21 cellular contexts compared by ENCODE assay signal in the genomic region with DNA sequence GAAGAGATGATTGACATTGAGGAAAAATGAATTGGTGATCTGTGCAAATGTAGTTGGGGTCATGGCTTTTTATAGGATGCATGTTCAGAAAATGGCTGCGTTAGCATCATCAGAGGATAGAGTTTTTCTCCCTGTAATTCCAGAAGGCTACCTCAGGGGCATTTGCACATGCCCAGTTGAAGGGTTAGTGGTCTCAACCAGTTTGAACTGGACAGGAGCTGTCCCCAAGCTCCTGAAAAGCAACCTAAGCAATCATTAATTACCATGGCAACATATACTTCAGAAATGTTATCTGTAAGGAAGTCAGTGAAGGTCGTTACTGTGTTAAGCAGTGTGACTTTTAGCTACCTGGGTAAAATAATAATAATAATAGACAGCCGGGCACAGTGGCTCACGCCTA. TPM values are rescaled to one million over a fixed set of nuclear protein-coding genes. Genes with fewer than 3 reads are reported as not detected.
DNase-seq lines count a peak whose midpoint lies in the region; ATAC-seq and TF ChIP-seq lines count a peak whose summit lies in the region.
"Had no signal": no experiment of that assay in that cellular context is flagged by ENCODE, and none has a peak within 500 bp of the region (broad histone marks: within the 10 kb centered on the region; RNA-seq: fewer than 3 reads in every experiment).

No MANE protein-coding gene starts in this region.

- H3K27ac Mint-ChIP-seq in neural progenitor cell, result peak overlapping the region; percentile 73
- H3K27ac Mint-ChIP-seq: CD4-positive, alpha-beta T cell had no signal

- peaks cover 34% of the 10 kb centered on the region for H3K9me3 Mint-ChIP-seq in neural progenitor cell

- no peaks in the 10 kb centered on the region for H3K4me1 Mint-ChIP-seq in neural progenitor cell

- no peaks in the 10 kb centered on the region for H3K79me2 ChIP-seq in hepatocyte
- H3K79me2 ChIP-seq in neural progenitor cell (ENCODE audit: low read depth), result no peaks in the 10 kb centered on the region

- H4K20me1 ChIP-seq in hepatocyte (ENCODE audit: insufficient read depth, poor library complexity, severe bottlenecking), result no peaks in the 10 kb centered on the region
- no peaks in the 10 kb centered on the region for H4K20me1 ChIP-seq in neural progenitor cell (ENCODE audit: low read depth)
- H4K20me1 ChIP-seq: BLaER1 had no signal

- H3K4me3 Mint-ChIP-seq in neural progenitor cell, result no peak overlapping the region
- H3K4me3 Mint-ChIP-seq: CD4-positive, alpha-beta T cell had no signal

- H3K4me1 ChIP-seq in hepatocyte (ENCODE audit: insufficient read depth) (no peaks in the 10 kb centered on the region), neural progenitor cell (no peaks in the 10 kb centered on the region), body of pancreas (no peaks in the 10 kb centered on the region), SJCRH30 (no peaks in the 10 kb centered on the region)
- H3K4me1 ChIP-seq: HAP-1 had no signal

- TF ChIP-seq CTCF in hepatocyte (IDR thresholded peaks at IDR 0.05; ENCODE audit: poor library complexity), result no peak
- TF ChIP-seq CTCF in neural progenitor cell (IDR thresholded peaks at IDR 0.05), result no peak
- TF ChIP-seq CTCF in body of pancreas (IDR thresholded peaks at IDR 0.05), result no peak

- no peak for ATAC-seq in body of pancreas

- H3K27ac ChIP-seq in hepatocyte (no peak overlapping the region), neural progenitor cell (no peak overlapping the region), body of pancreas (no peak overlapping the region), SJCRH30 (no peak overlapping the region)
- H3K27ac ChIP-seq: 22Rv1, BLaER1 had no signal

- H3K27me3 ChIP-seq in hepatocyte (no peaks in the 10 kb centered on the region), neural progenitor cell (no peaks in the 10 kb centered on the region), body of pancreas (no peaks in the 10 kb centered on the region), SJCRH30 (no peaks in the 10 kb centered on the region)
- H3K27me3 ChIP-seq: BLaER1 had no signal

- 78% methylated on average over 4 of the region's 4 CpGs for WGBS in hepatocyte (ENCODE audit: low lambda C conversion rate, missing lambda C conversion rate)
- WGBS in body of pancreas, 2 donors, result 72 to 87% methylated on average over 3 to 4 of the region's 4 CpGs

- no peaks in the 10 kb centered on the region for H3F3A ChIP-seq in neural progenitor cell (ENCODE audit: low read depth)

- H2AFZ ChIP-seq in hepatocyte (no peak overlapping the region), neural progenitor cell (replicated peaks) (no peak overlapping the region)

- intact Hi-C loops in body of pancreas (cut with DNase I), result no loop called here

- peaks cover 2% of the 10 kb centered on the region for H3K27me3 Mint-ChIP-seq in neural progenitor cell (ENCODE audit: insufficient read depth, low read depth)

- DNase-seq in DMS53 (lab: John Stamatoyannopoulos, UW) (peak; percentile 1), DMS53 treated with DMSO at 0.1 percent for 48 hours (lab: John Stamatoyannopoulos, UW; ENCODE audit: unreplicated experiment) (no peak), HT1080 (ENCODE audit: low read depth) (peak; percentile 7), hepatocyte (ENCODE audit: low spot score) (peak; percentile 10), neural progenitor cell (ENCODE audit: low spot score) (no peak), body of pancreas (no peak), SJCRH30 (no peak), amygdala (lab: John Stamatoyannopoulos, UW) (no peak)
- DNase-seq: ACHN; CD4-positive, alpha-beta T cell; COR-L47; DND-41; IMR-90; NCI-H187; NCI-H226; NCI-H510A treated with DMSO at 0.1 percent for 48 hours; NCI-H82; Right ventricle myocardium superior had no signal

- no peak overlapping the region for H3K9ac ChIP-seq in neural progenitor cell
- H3K9ac ChIP-seq: BLaER1 had no signal

- H3K36me3 ChIP-seq in hepatocyte (replicated peaks; ENCODE audit: insufficient read depth, low read depth) (no peaks in the 10 kb centered on the region), neural progenitor cell (no peaks in the 10 kb centered on the region), body of pancreas (replicated peaks in 1 of 2; ENCODE audit: insufficient read depth in 1 of 2, low read depth in 2 of 2) (no peaks in the 10 kb centered on the region), SJCRH30 (no peaks in the 10 kb centered on the region)
- H3K36me3 ChIP-seq: BLaER1, HAP-1 had no signal

- peaks cover 8% of the 10 kb centered on the region for H3K36me3 Mint-ChIP-seq in neural progenitor cell

- no peaks in the 10 kb centered on the region for H3K9me3 ChIP-seq in hepatocyte (ENCODE audit: low read depth)
- no peaks in the 10 kb centered on the region for H3K9me3 ChIP-seq in neural progenitor cell (ENCODE audit: low read depth)
- no peaks in the 10 kb centered on the region for H3K9me3 ChIP-seq in body of pancreas
- H3K9me3 ChIP-seq in SJCRH30 (replicated peaks), result no peaks in the 10 kb centered on the region
- H3K9me3 ChIP-seq: BLaER1 had no signal

- H3K4me2 ChIP-seq in hepatocyte (no peak overlapping the region), neural progenitor cell (no peak overlapping the region)
- H3K4me2 ChIP-seq: BLaER1 had no signal

- no peaks in the 10 kb centered on the region for H3K9me2 ChIP-seq in hepatocyte (replicated peaks; ENCODE audit: insufficient read depth)

- TF ChIP-seq POLR2A in body of pancreas (IDR thresholded peaks at IDR 0.05), result no peak

- H3K4me3 ChIP-seq in hepatocyte, result no peak overlapping the region
- H3K4me3 ChIP-seq in neural progenitor cell, result no peak overlapping the region
- no peak overlapping the region for H3K4me3 ChIP-seq in body of pancreas
- no peak overlapping the region for H3K4me3 ChIP-seq in SJCRH30
- H3K4me3 ChIP-seq: BLaER1, HAP-1 had no signal

RNA-seq across cellular contexts. Expression of a gene that starts 29.3 kb away (rescaled TPM):
- 31.0 and 40.4 TPM in 2 replicates for total RNA-seq in HT1080 (2014; rRNA removed; shearing (Covaris generic))
- 59.3 and 74.5 TPM in 2 replicates for polyA plus RNA-seq in HT1080 (2015; cell fraction: cytosol; rRNA removed)
- polyA plus RNA-seq in HT1080 (2015; cell fraction: nucleus; rRNA removed), result 215 and 232 TPM in 2 replicates
- total RNA-seq in hepatocyte (99.3 and 109 TPM in 2 replicates), neural progenitor cell (ENCODE audit: low replicate concordance) (130 and 136 TPM in 2 replicates), body of pancreas (10 to 100 TPM; 48.0 to 48.5 TPM)
- 33.9 and 39.1 TPM in 2 replicates for polyA plus RNA-seq in hepatocyte
- total RNA-seq in SJCRH30 (2014; rRNA removed; shearing (Covaris generic)), result 60.1 and 73.0 TPM in 2 replicates

RNA-seq across cellular contexts. Expression of a gene that starts 29.8 kb away (rescaled TPM):
- total RNA-seq in HT1080 (2014; rRNA removed; shearing (Covaris generic)), result 24.8 and 27.4 TPM in 2 replicates
- polyA plus RNA-seq in HT1080 (2015; cell fraction: cytosol; rRNA removed), result 7.0 and 9.7 TPM in 2 replicates
- 32.9 and 33.2 TPM in 2 replicates for polyA plus RNA-seq in HT1080 (2015; cell fraction: nucleus; rRNA removed)
- total RNA-seq in hepatocyte (16.3 and 24.0 TPM in 2 replicates), neural progenitor cell (ENCODE audit: low replicate concordance) (29.8 and 35.0 TPM in 2 replicates), body of pancreas (10 to 100 TPM in 1 of 2 donors, 1 to 10 TPM in 1; 9.1 to 13.5 TPM)
- 15.6 and 20.5 TPM in 2 replicates for polyA plus RNA-seq in hepatocyte
- 29.7 and 32.6 TPM in 2 replicates for total RNA-seq in SJCRH30 (2014; rRNA removed; shearing (Covaris generic))

Comparison
In these comparisons a context has a peak if more than half of its experiments do, and no peak if none do; other contexts are left out.
1. DNase-seq: peak in DMS53 (single experiment), HT1080 (single experiment) and hepatocyte (single experiment); none in DMS53 treated with DMSO at 0.1 percent for 48 hours (single experiment), neural progenitor cell (single experiment), body of pancreas (0 of 4), SJCRH30 (0 of 2) and amygdala (0 of 56).